ENCODE assay signal across 8 cellular contexts in the genomic region with DNA sequence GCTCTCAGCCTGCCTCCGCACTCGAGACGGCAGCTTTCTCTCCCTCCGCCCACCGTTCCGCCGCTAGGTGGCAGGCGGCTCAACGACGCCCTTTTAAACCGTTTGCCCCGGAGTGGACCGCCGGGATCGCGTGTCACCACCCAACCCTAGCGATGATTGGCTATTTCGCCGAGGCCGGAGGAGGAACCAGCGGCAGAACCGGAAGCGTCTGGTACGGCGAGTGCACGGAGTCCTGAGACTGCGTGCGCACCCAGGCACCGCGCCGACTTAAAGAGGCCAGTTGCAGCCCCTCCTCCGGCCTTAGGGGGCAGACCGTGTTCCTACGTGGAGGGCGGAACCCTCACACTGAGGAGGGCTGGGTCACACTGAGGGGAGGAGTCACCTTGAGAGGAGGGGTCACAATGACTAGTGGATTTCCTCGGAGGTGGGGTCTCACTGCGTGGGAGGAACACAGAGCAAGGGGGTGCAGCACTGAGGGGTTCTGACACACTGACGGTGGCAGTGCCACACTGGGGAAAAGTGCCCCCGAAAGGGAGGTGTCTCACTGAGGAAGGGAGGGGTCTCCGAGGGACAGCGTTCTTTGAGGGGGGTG. TPM values are rescaled to one million over a fixed set of nuclear protein-coding genes. Genes with fewer than 3 reads are reported as not detected.
DNase-seq lines count a peak whose midpoint lies in the region; ATAC-seq and TF ChIP-seq lines count a peak whose summit lies in the region.

No MANE protein-coding gene starts in this region.

- H3K36me3 ChIP-seq in GM23248 (ENCODE audit: low read depth) (peaks cover 7% of the 10 kb centered on the region; the same call in 1 of the 2 replicates), fibroblast of lung (ENCODE audit: control insufficient read depth, insufficient read depth, low read length) (no peaks in the 10 kb centered on the region)
- H3K36me3 ChIP-seq in naive thymus-derived CD4-positive, alpha-beta T cell (ENCODE audit: control insufficient read depth in 2 of 3, insufficient read depth in 3 of 3, low read length in 3 of 3), result peaks cover 8 to 19% (median 15%) of the 10 kb centered on the region in 3 experiments

- no peaks in the 10 kb centered on the region for H3K9me3 Mint-ChIP-seq in activated T-helper 17 cell treated with anti-CD3 and anti-CD28 coated beads, Interleukin-2, amount 50 U/mL, for 72 hours
- H3K9me3 Mint-ChIP-seq in naive thymus-derived CD4-positive, alpha-beta T cell, result peaks cover 0 to 3% (median 0%) of the 10 kb centered on the region in 11 donors
- H3K9me3 Mint-ChIP-seq in stimulated activated naive B cell treated with anti-CD40 and anti-IgM and Interleukin-4, amounts not matched to agents 10 μg/mL and 1 μg/mL and 100 μg/mL, for 72 hours, result peaks cover 0 to 3% of the 10 kb centered on the region in 2 donors

- H3K9me3 ChIP-seq in GM23248 (ENCODE audit: low read depth) (no peaks in the 10 kb centered on the region), fibroblast of lung (ENCODE audit: control insufficient read depth, insufficient read depth, low read depth, low read length) (no peaks in the 10 kb centered on the region)
- H3K9me3 ChIP-seq in naive thymus-derived CD4-positive, alpha-beta T cell (ENCODE audit: control insufficient read depth in 2 of 3, low read length in 3 of 3), result no peaks in the 10 kb centered on the region

- in situ Hi-C loops in GM23248 (cut with MboI), result loop anchor here (25.0 kb wide), 1 partner anchor 108 kb away; no protein-coding TSS in a partner anchor

- POLR2A ChIA-PET in naive thymus-derived CD4-positive, alpha-beta T cell (lab: Charles Lee), result interaction anchor here (0.7 to 2.0 kb wide), 13 partner anchors 13 to 502 kb away, joined by 3 to 25 read pairs (median 4); partner anchors contain the start of genes CCDC107, CREB3, RMRP and SPAG8

- peaks cover 35% of the 10 kb centered on the region for H3K36me3 Mint-ChIP-seq in activated T-helper 17 cell treated with anti-CD3 and anti-CD28 coated beads, Interleukin-2, amount 50 U/mL, for 72 hours (ENCODE audit: low read depth)
- peaks cover 0 to 14% (median 4%) of the 10 kb centered on the region in 5 donors for H3K36me3 Mint-ChIP-seq in naive thymus-derived CD4-positive, alpha-beta T cell
- peaks cover 12 to 19% of the 10 kb centered on the region in 2 donors for H3K36me3 Mint-ChIP-seq in stimulated activated naive B cell treated with anti-CD40 and anti-IgM and Interleukin-4, amounts not matched to agents 10 μg/mL and 1 μg/mL and 100 μg/mL, for 72 hours

- H3K9me2 ChIP-seq in GM23248 (ENCODE audit: insufficient read depth), result no peaks in the 10 kb centered on the region

- H3K79me2 ChIP-seq in GM23248 (ENCODE audit: insufficient read depth) (peaks cover 25% of the 10 kb centered on the region), fibroblast of lung (ENCODE audit: control insufficient read depth, insufficient read depth, low read length) (peaks cover 8% of the 10 kb centered on the region)

- H3K27me3 ChIP-seq in GM23248 (replicated peaks; ENCODE audit: insufficient read depth), result no peaks in the 10 kb centered on the region
- H3K27me3 ChIP-seq in fibroblast of lung (ENCODE audit: control insufficient read depth, insufficient read depth, low read length), result no peaks in the 10 kb centered on the region
- no peaks in the 10 kb centered on the region for H3K27me3 ChIP-seq in naive thymus-derived CD4-positive, alpha-beta T cell (ENCODE audit: control insufficient read depth in 2 of 2, insufficient read depth in 2 of 2, low read length in 2 of 2)

- H3K4me3 Mint-ChIP-seq in activated T-helper 17 cell treated with anti-CD3 and anti-CD28 coated beads, Interleukin-2, amount 50 U/mL, for 72 hours, result peak overlapping the region; percentile 92
- peak overlapping the region; percentile 92 to 100 (median 98) for H3K4me3 Mint-ChIP-seq in naive thymus-derived CD4-positive, alpha-beta T cell
- H3K4me3 Mint-ChIP-seq in stimulated activated naive B cell treated with anti-CD40 and anti-IgM and Interleukin-4, amounts not matched to agents 10 μg/mL and 1 μg/mL and 100 μg/mL, for 72 hours, result peak overlapping the region; percentile 90 to 94

- H3F3A ChIP-seq in GM23248 (ENCODE audit: insufficient read depth), result peaks cover 21% of the 10 kb centered on the region

- peak overlapping the region; percentile 84 for H2AFZ ChIP-seq in GM23248
- H2AFZ ChIP-seq in fibroblast of lung (ENCODE audit: low read length), result peak overlapping the region; percentile 73

- peaks cover 21% of the 10 kb centered on the region for H3K4me1 Mint-ChIP-seq in activated T-helper 17 cell treated with anti-CD3 and anti-CD28 coated beads, Interleukin-2, amount 50 U/mL, for 72 hours
- H3K4me1 Mint-ChIP-seq in naive thymus-derived CD4-positive, alpha-beta T cell, result peaks cover 21 to 42% (median 35%) of the 10 kb centered on the region in 7 donors
- H3K4me1 Mint-ChIP-seq in stimulated activated naive B cell treated with anti-CD40 and anti-IgM and Interleukin-4, amounts not matched to agents 10 μg/mL and 1 μg/mL and 100 μg/mL, for 72 hours, result peaks cover 27 to 46% of the 10 kb centered on the region in 2 donors

- no peaks in the 10 kb centered on the region for H3K27me3 Mint-ChIP-seq in activated T-helper 17 cell treated with anti-CD3 and anti-CD28 coated beads, Interleukin-2, amount 50 U/mL, for 72 hours
- no peaks in the 10 kb centered on the region for H3K27me3 Mint-ChIP-seq in naive thymus-derived CD4-positive, alpha-beta T cell
- no peaks in the 10 kb centered on the region for H3K27me3 Mint-ChIP-seq in stimulated activated naive B cell treated with anti-CD40 and anti-IgM and Interleukin-4, amounts not matched to agents 10 μg/mL and 1 μg/mL and 100 μg/mL, for 72 hours

- H3K27ac ChIP-seq in GM23248, result peak overlapping the region; percentile 97
- peak overlapping the region; percentile 87 for H3K27ac ChIP-seq in fibroblast of lung (ENCODE audit: insufficient read depth, low read length)
- H3K27ac ChIP-seq in naive thymus-derived CD4-positive, alpha-beta T cell (ENCODE audit: low read depth, low read length), result peak overlapping the region; percentile 84

- ATAC-seq in activated T-helper 17 cell treated with anti-CD3 and anti-CD28 coated beads, Interleukin-2, amount 50 U/mL, for 72 hours (replicated peaks), result peak; percentile 91
- peak; percentile 95 for ATAC-seq in naive thymus-derived CD4-positive, alpha-beta T cell
- ATAC-seq in stimulated activated naive B cell treated with anti-CD40 and anti-IgM and Interleukin-4, amounts not matched to agents 10 μg/mL and 1 μg/mL and 100 μg/mL, for 72 hours (replicated peaks), result peak; percentile 86 to 88

- intact Hi-C loops in naive thymus-derived CD4-positive, alpha-beta T cell (cut with micrococcal nuclease), result loop anchor here (1.0 to 10.0 kb wide), 31 partner anchors 13 to 1861 kb away; partner anchors contain the start of genes CCDC107 (in 2 of the 2), CREB3 (in 2 of the 2), DNAJB5 (in 2 of the 2) and GBA2 (in 2 of the 2)

- H3K4me2 ChIP-seq in GM23248 (ENCODE audit: unreplicated experiment), result peak overlapping the region; percentile 94
- H3K4me2 ChIP-seq in fibroblast of lung (ENCODE audit: extremely low read depth, insufficient read depth, low read length), result peak overlapping the region; percentile 90

- H3K9ac ChIP-seq in GM23248 (peak overlapping the region; percentile 86), fibroblast of lung (ENCODE audit: insufficient read depth, low read length) (peak overlapping the region; percentile 54)

- 1% methylated on average over 39 to 41 of the region's 41 CpGs for WGBS in GM23248 (ENCODE audit: low coverage in 1 of 2, low lambda C conversion rate in 2 of 2, missing lambda C conversion rate in 2 of 2), 2 experiments

- H3K27ac Mint-ChIP-seq in activated T-helper 17 cell treated with anti-CD3 and anti-CD28 coated beads, Interleukin-2, amount 50 U/mL, for 72 hours, result peak overlapping the region; percentile 98
- H3K27ac Mint-ChIP-seq in naive thymus-derived CD4-positive, alpha-beta T cell, result peak overlapping the region; percentile 94 to 99 (median 98)
- peak overlapping the region; percentile 97 for H3K27ac Mint-ChIP-seq in stimulated activated naive B cell treated with anti-CD40 and anti-IgM and Interleukin-4, amounts not matched to agents 10 μg/mL and 1 μg/mL and 100 μg/mL, for 72 hours

- peak; percentile 69 to 70 for TF ChIP-seq CTCF in fibroblast of lung (conservative IDR thresholded peaks at IDR 0.05 in 1 of 2, IDR thresholded peaks at IDR 0.05 in 1 of 2; ENCODE audit: low read depth in 1 of 2, low read length in 2 of 2)

- H3K4me3 ChIP-seq in GM23248 (peak overlapping the region; percentile 75), fibroblast of lung (replicated peaks in 1 of 4; ENCODE audit: control extremely low read depth in 1 of 4, insufficient read depth in 1 of 4, low read depth in 3 of 4, low read length in 4 of 4) (peak overlapping the region; percentile 36 to 92 (median 56))
- H3K4me3 ChIP-seq in naive thymus-derived CD4-positive, alpha-beta T cell (ENCODE audit: low read length), result peak overlapping the region; percentile 65

- DNase-seq in EH (ENCODE audit: low read depth) (peak; percentile 100), GM23248 (peak; percentile 100), Kasumi-1 (lab: John Stamatoyannopoulos, UW) (peak; percentile 98 to 99), RKO (ENCODE audit: low spot score) (peak; percentile 99), fibroblast of lung (ENCODE audit: low read depth in 2 of 2) (peak; percentile 99 to 100)
- DNase-seq in naive thymus-derived CD4-positive, alpha-beta T cell, result peak; percentile 94 to 99 (median 99)
- peak; percentile 100 for DNase-seq in stimulated activated naive B cell treated with anti-CD40 and anti-IgM and Interleukin-4, amounts not matched to agents 10 μg/mL and 1 μg/mL and 100 μg/mL, for 72 hours

- CTCF ChIA-PET in naive thymus-derived CD4-positive, alpha-beta T cell (lab: Charles Lee), result interaction anchor here (0.7 to 1.3 kb wide), 14 partner anchors 13 to 292 kb away, joined by 3 to 8 read pairs (median 4); partner anchors contain the start of genes GBA2, RGP1 and TLN1

- peaks cover 15% of the 10 kb centered on the region for H3K4me1 ChIP-seq in GM23248 (ENCODE audit: insufficient read depth)
- H3K4me1 ChIP-seq in fibroblast of lung (ENCODE audit: control insufficient read depth, extremely low read depth, insufficient read depth, low read length), result peaks cover 6% of the 10 kb centered on the region
- peaks cover 22 to 24% of the 10 kb centered on the region in 2 donors for H3K4me1 ChIP-seq in naive thymus-derived CD4-positive, alpha-beta T cell (ENCODE audit: control insufficient read depth in 2 of 2, insufficient read depth in 2 of 2, low read length in 2 of 2)

- no peaks in the 10 kb centered on the region for H4K20me1 ChIP-seq in GM23248 (ENCODE audit: insufficient read depth)
- no peaks in the 10 kb centered on the region for H4K20me1 ChIP-seq in fibroblast of lung (ENCODE audit: control insufficient read depth, extremely low read depth, insufficient read depth, low read length)

RNA-seq across cellular contexts. Expression of gene TESK1, which starts 1.0 kb away (rescaled TPM):
- total RNA-seq in GM23248 (2014; rRNA removed; shearing (Covaris generic)), result 21.6 and 33.0 TPM in 2 replicates
- polyA plus RNA-seq in GM23248 (2016; fragmentation: Nextera tagmentation; extraction: Ambion mirVana) (14.1 and 14.9 TPM in 2 replicates), fibroblast of lung (12.0 and 12.5 TPM in 2 replicates)
- total RNA-seq in activated T-helper 17 cell treated with anti-CD3 and anti-CD28 coated beads, Interleukin-2, amount 50 U/mL, for 72 hours, result 10 to 100 TPM; 23.5 to 39.0 TPM
- 9.4 and 10.5 TPM in 2 replicates for total RNA-seq in fibroblast of lung
- 16.5 and 19.0 TPM in 2 replicates for polyA plus RNA-seq in fibroblast of lung (2012)
- 27.2 and 32.0 TPM in 2 replicates for polyA minus RNA-seq in fibroblast of lung (ENCODE audit: low replicate concordance)
- 10 to 100 TPM; 25.4 to 45.5 (median 39.2) TPM for total RNA-seq in naive thymus-derived CD4-positive, alpha-beta T cell
- 1 to 10 TPM; 3.5 to 7.1 TPM for polyA plus RNA-seq in naive thymus-derived CD4-positive, alpha-beta T cell

RNA-seq across cellular contexts. Expression of gene CD72, which starts 14.1 kb away (rescaled TPM):
- 3.9 TPM in 1 of 2 replicates, not detected in the other for total RNA-seq in GM23248 (2014; rRNA removed; shearing (Covaris generic))
- polyA plus RNA-seq in GM23248 (2016; fragmentation: Nextera tagmentation; extraction: Ambion mirVana) (1.6 and 1.9 TPM in 2 replicates), fibroblast of lung (0.64 and 1.00 TPM in 2 replicates)
- 10 to 100 TPM in 1 of 2 donors, 1 to 10 TPM in 1; 7.5 to 43.2 TPM for total RNA-seq in activated T-helper 17 cell treated with anti-CD3 and anti-CD28 coated beads, Interleukin-2, amount 50 U/mL, for 72 hours
- 1.0 and 2.8 TPM in 2 replicates for total RNA-seq in fibroblast of lung
- 0.46 and 0.66 TPM in 2 replicates for polyA plus RNA-seq in fibroblast of lung (2012)
- not detected in 2 replicates for polyA minus RNA-seq in fibroblast of lung (ENCODE audit: low replicate concordance)
- 10 to 100 TPM in 1 of 5 experiments, 1 to 10 TPM in 4; 2.7 to 12.1 (median 6.8) TPM for total RNA-seq in naive thymus-derived CD4-positive, alpha-beta T cell
- polyA plus RNA-seq in naive thymus-derived CD4-positive, alpha-beta T cell, result under 1 TPM; 0.40 to 0.87 TPM

RNA-seq across cellular contexts. Expression of gene SIT1, which starts 46.6 kb away (rescaled TPM):
- total RNA-seq in GM23248 (2014; rRNA removed; shearing (Covaris generic)), result not detected in 2 replicates
- polyA plus RNA-seq in GM23248 (2016; fragmentation: Nextera tagmentation; extraction: Ambion mirVana) (0.58 TPM in 1 of 2 replicates, not detected in the other), fibroblast of lung (0.07 TPM in 1 of 2 replicates, not detected in the other)
- total RNA-seq in activated T-helper 17 cell treated with anti-CD3 and anti-CD28 coated beads, Interleukin-2, amount 50 U/mL, for 72 hours, result 100 to 1,000 TPM in 1 of 2 donors, 10 to 100 TPM in 1; 97.0 to 135 TPM
- 0.17 TPM in 1 of 2 replicates, not detected in the other for total RNA-seq in fibroblast of lung
- polyA plus RNA-seq in fibroblast of lung (2012), result not detected in 2 replicates
- polyA minus RNA-seq in fibroblast of lung (ENCODE audit: low replicate concordance), result not detected in 2 replicates
- total RNA-seq in naive thymus-derived CD4-positive, alpha-beta T cell, result 100 to 1,000 TPM in 1 of 5 experiments, 10 to 100 TPM in 4; 16.9 to 225 (median 45.6) TPM
- 100 to 1,000 TPM in 1 of 2 donors, 10 to 100 TPM in 1; 97.4 to 162 TPM for polyA plus RNA-seq in naive thymus-derived CD4-positive, alpha-beta T cell

RNA-seq across cellular contexts. Expression of gene RMRP, which starts 53.7 kb away (rescaled TPM):
- 14,230 and 20,944 TPM in 2 replicates for total RNA-seq in GM23248 (2014; rRNA removed; shearing (Covaris generic))
- not detected in 2 replicates for polyA plus RNA-seq in GM23248 (2016; fragmentation: Nextera tagmentation; extraction: Ambion mirVana)
- over 10,000 TPM in 1 of 2 donors, 1,000 to 10,000 TPM in 1; 5,785 to 10,768 TPM for total RNA-seq in activated T-helper 17 cell treated with anti-CD3 and anti-CD28 coated beads, Interleukin-2, amount 50 U/mL, for 72 hours
- total RNA-seq in fibroblast of lung, result 67,954 and 162,287 TPM in 2 replicates
- polyA plus RNA-seq in fibroblast of lung, result 75.4 and 110 TPM in 2 replicates
- 16.4 and 31.6 TPM in 2 replicates for polyA plus RNA-seq in fibroblast of lung (2012)
- polyA minus RNA-seq in fibroblast of lung (ENCODE audit: low replicate concordance), result 7,676 and 19,551 TPM in 2 replicates
- over 10,000 TPM in 1 of 5 experiments, 1,000 to 10,000 TPM in 4; 5,750 to 11,273 (median 9,225) TPM for total RNA-seq in naive thymus-derived CD4-positive, alpha-beta T cell
- polyA plus RNA-seq in naive thymus-derived CD4-positive, alpha-beta T cell, result 10 to 100 TPM in 1 of 2 donors, not detected in 1; 49.2 TPM

RNA-seq across cellular contexts. Expression of gene CCDC107, which starts 54.0 kb away (rescaled TPM):
- 20.5 and 28.6 TPM in 2 replicates for total RNA-seq in GM23248 (2014; rRNA removed; shearing (Covaris generic))
- polyA plus RNA-seq in GM23248 (2016; fragmentation: Nextera tagmentation; extraction: Ambion mirVana) (52.8 and 55.7 TPM in 2 replicates), fibroblast of lung (20.2 and 24.9 TPM in 2 replicates)
- 10 to 100 TPM; 17.5 to 19.8 TPM for total RNA-seq in activated T-helper 17 cell treated with anti-CD3 and anti-CD28 coated beads, Interleukin-2, amount 50 U/mL, for 72 hours
- 15.4 and 20.6 TPM in 2 replicates for total RNA-seq in fibroblast of lung
- 34.3 and 34.9 TPM in 2 replicates for polyA plus RNA-seq in fibroblast of lung (2012)
- polyA minus RNA-seq in fibroblast of lung (ENCODE audit: low replicate concordance), result 1.3 and 17.5 TPM in 2 replicates
- total RNA-seq in naive thymus-derived CD4-positive, alpha-beta T cell, result 10 to 100 TPM; 12.0 to 37.4 (median 16.4) TPM
- 10 to 100 TPM; 49.1 to 65.7 TPM for polyA plus RNA-seq in naive thymus-derived CD4-positive, alpha-beta T cell

Comparison
In these comparisons a context has a peak if more than half of its experiments do, and no peak if none do; other contexts are left out.
1. Peak in every context shown above with its lines: DNase-seq, ATAC-seq, H3K4me3 ChIP-seq and H3K27ac ChIP-seq.
2. RNA of gene SIT1, which starts 46.6 kb away (total RNA-seq): 97.0 to 135 TPM in activated T-helper 17 cell treated with anti-CD3 and anti-CD28 coated beads, Interleukin-2, amount 50 U/mL, for 72 hours and 16.9 to 225 TPM in naive thymus-derived CD4-positive, alpha-beta T cell; 0.17 TPM in fibroblast of lung and not detected in GM23248; every median in the first group is over 10 times any median in the second.